Comparison of ENCODE assay signal across 1 cellular context in genomic region chrX:49589769-49590478, GRCh38.
TF ChIP-seq lines count a peak whose summit lies in the region.

No MANE protein-coding gene starts in this region.

TF ChIP-seq in K562, 482 proteins besides CTCF, POLR2A, EP300 and RAD21:
- TF ChIP-seq, protein P1, sequence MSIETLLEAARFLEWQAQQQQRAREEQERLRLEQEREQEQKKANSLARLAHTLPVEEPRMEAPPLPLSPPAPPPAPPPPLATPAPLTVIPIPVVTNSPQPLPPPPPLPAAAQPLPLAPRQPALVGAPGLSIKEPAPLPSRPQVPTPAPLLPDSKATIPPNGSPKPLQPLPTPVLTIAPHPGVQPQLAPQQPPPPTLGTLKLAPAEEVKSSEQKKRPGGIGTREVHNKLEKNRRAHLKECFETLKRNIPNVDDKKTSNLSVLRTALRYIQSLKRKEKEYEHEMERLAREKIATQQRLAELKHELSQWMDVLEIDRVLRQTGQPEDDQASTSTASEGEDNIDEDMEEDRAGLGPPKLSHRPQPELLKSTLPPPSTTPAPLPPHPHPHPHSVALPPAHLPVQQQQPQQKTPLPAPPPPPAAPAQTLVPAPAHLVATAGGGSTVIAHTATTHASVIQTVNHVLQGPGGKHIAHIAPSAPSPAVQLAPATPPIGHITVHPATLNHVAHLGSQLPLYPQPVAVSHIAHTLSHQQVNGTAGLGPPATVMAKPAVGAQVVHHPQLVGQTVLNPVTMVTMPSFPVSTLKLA (conservative IDR thresholded peaks at IDR 0.05), result 0 out of 4 replicates have a peak, but pooled peaks of 1 of the 2 experiments have one; percentile 20
- TF ChIP-seq, protein P2, sequence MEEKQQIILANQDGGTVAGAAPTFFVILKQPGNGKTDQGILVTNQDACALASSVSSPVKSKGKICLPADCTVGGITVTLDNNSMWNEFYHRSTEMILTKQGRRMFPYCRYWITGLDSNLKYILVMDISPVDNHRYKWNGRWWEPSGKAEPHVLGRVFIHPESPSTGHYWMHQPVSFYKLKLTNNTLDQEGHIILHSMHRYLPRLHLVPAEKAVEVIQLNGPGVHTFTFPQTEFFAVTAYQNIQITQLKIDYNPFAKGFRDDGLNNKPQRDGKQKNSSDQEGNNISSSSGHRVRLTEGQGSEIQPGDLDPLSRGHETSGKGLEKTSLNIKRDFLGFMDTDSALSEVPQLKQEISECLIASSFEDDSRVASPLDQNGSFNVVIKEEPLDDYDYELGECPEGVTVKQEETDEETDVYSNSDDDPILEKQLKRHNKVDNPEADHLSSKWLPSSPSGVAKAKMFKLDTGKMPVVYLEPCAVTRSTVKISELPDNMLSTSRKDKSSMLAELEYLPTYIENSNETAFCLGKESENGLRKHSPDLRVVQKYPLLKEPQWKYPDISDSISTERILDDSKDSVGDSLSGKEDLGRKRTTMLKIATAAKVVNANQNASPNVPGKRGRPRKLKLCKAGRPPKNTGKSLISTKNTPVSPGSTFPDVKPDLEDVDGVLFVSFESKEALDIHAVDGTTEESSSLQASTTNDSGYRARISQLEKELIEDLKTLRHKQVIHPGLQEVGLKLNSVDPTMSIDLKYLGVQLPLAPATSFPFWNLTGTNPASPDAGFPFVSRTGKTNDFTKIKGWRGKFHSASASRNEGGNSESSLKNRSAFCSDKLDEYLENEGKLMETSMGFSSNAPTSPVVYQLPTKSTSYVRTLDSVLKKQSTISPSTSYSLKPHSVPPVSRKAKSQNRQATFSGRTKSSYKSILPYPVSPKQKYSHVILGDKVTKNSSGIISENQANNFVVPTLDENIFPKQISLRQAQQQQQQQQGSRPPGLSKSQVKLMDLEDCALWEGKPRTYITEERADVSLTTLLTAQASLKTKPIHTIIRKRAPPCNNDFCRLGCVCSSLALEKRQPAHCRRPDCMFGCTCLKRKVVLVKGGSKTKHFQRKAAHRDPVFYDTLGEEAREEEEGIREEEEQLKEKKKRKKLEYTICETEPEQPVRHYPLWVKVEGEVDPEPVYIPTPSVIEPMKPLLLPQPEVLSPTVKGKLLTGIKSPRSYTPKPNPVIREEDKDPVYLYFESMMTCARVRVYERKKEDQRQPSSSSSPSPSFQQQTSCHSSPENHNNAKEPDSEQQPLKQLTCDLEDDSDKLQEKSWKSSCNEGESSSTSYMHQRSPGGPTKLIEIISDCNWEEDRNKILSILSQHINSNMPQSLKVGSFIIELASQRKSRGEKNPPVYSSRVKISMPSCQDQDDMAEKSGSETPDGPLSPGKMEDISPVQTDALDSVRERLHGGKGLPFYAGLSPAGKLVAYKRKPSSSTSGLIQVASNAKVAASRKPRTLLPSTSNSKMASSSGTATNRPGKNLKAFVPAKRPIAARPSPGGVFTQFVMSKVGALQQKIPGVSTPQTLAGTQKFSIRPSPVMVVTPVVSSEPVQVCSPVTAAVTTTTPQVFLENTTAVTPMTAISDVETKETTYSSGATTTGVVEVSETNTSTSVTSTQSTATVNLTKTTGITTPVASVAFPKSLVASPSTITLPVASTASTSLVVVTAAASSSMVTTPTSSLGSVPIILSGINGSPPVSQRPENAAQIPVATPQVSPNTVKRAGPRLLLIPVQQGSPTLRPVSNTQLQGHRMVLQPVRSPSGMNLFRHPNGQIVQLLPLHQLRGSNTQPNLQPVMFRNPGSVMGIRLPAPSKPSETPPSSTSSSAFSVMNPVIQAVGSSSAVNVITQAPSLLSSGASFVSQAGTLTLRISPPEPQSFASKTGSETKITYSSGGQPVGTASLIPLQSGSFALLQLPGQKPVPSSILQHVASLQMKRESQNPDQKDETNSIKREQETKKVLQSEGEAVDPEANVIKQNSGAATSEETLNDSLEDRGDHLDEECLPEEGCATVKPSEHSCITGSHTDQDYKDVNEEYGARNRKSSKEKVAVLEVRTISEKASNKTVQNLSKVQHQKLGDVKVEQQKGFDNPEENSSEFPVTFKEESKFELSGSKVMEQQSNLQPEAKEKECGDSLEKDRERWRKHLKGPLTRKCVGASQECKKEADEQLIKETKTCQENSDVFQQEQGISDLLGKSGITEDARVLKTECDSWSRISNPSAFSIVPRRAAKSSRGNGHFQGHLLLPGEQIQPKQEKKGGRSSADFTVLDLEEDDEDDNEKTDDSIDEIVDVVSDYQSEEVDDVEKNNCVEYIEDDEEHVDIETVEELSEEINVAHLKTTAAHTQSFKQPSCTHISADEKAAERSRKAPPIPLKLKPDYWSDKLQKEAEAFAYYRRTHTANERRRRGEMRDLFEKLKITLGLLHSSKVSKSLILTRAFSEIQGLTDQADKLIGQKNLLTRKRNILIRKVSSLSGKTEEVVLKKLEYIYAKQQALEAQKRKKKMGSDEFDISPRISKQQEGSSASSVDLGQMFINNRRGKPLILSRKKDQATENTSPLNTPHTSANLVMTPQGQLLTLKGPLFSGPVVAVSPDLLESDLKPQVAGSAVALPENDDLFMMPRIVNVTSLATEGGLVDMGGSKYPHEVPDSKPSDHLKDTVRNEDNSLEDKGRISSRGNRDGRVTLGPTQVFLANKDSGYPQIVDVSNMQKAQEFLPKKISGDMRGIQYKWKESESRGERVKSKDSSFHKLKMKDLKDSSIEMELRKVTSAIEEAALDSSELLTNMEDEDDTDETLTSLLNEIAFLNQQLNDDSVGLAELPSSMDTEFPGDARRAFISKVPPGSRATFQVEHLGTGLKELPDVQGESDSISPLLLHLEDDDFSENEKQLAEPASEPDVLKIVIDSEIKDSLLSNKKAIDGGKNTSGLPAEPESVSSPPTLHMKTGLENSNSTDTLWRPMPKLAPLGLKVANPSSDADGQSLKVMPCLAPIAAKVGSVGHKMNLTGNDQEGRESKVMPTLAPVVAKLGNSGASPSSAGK (IDR thresholded peaks at IDR 0.05), result peak; percentile 51; the same call in 1 of the 2 replicates
- 0 out of 2 replicates have a peak, but pooled peaks have one; percentile 21 for TF ChIP-seq VEZF1 (CRISPR knock-in tag; IDR thresholded peaks at IDR 0.05)
- peak; percentile 39; the same call in 1 of the 2 replicates for TF ChIP-seq EP400 (IDR thresholded peaks at IDR 0.05)
- peak; percentile 45; the same call in 1 of the 2 replicates for TF ChIP-seq EGR1 (conservative IDR thresholded peaks at IDR 0.05)
